18 cellular contexts compared by ENCODE assay signal in the genomic region with DNA sequence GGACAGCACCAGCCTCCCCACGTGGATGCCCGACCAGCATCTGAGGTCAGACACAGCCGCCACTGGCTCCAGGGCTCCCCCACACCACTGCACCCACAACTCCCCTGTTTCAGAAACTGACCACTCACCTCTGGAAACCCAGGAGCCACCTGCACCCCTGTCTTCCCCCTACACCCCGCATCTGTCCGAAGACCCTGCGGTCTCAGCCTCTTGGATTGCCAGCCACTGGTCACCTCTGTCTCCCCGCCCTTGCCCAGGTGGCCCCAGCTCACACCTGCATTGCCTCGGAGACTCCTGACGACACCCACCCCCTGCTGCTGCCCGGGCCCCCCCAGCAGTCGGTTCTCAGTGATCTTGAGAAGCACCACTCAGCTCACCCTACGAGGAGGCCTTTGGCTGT.
"Had no signal": no experiment of that assay in that cellular context is flagged by ENCODE, and none has a peak within 500 bp of the region (broad histone marks: within the 10 kb centered on the region; RNA-seq: fewer than 3 reads in every experiment).

No MANE protein-coding gene starts in this region.

- H3K27me3 Mint-ChIP-seq: activated CD4-positive, alpha-beta memory T cell treated with anti-CD3 and anti-CD28 coated beads for 36 hours; activated naive CD8-positive, alpha-beta T cell treated with anti-CD3 and anti-CD28 coated beads, Interleukin-2, amount 50 U/mL, for 24 hours; naive thymus-derived CD4-positive, alpha-beta T cell had no signal

- H3K9me3 Mint-ChIP-seq: activated CD4-positive, alpha-beta memory T cell treated with anti-CD3 and anti-CD28 coated beads for 36 hours; activated naive CD8-positive, alpha-beta T cell treated with anti-CD3 and anti-CD28 coated beads, Interleukin-2, amount 50 U/mL, for 24 hours; activated T-helper 1 cell treated with anti-CD3 and anti-CD28 coated beads, Interleukin-12 subunit alpha, Interleukin-12 subunit beta, Interleukin-2, Interleukin-4 antibody, amounts not matched to agents 30 ng/mL and 10 ng/mL and 1 ng/mL, durations not matched to agents 14 hours and 24 hours and 36 hours; naive thymus-derived CD4-positive, alpha-beta T cell had no signal

- H3K36me3 Mint-ChIP-seq: activated CD4-positive, alpha-beta memory T cell treated with anti-CD3 and anti-CD28 coated beads for 36 hours had no signal

- H3K4me3 ChIP-seq: cardiac muscle cell, prostate gland, sigmoid colon, SK-N-MC had no signal

- H3K27me3 ChIP-seq: cardiac muscle cell, sigmoid colon had no signal

- H3K27ac ChIP-seq: cardiac muscle cell, epithelial cell of prostate, prostate gland, sigmoid colon, SK-N-MC, VCaP had no signal

- H3K4me3 Mint-ChIP-seq: activated CD4-positive, alpha-beta memory T cell treated with anti-CD3 and anti-CD28 coated beads for 36 hours; activated naive CD8-positive, alpha-beta T cell treated with anti-CD3 and anti-CD28 coated beads, Interleukin-2, amount 50 U/mL, for 24 hours; activated T-helper 1 cell treated with anti-CD3 and anti-CD28 coated beads, Interleukin-12 subunit alpha, Interleukin-12 subunit beta, Interleukin-2, Interleukin-4 antibody, amounts not matched to agents 30 ng/mL and 10 ng/mL and 1 ng/mL, durations not matched to agents 14 hours and 24 hours and 36 hours had no signal

- H3K27ac Mint-ChIP-seq: activated CD4-positive, alpha-beta memory T cell treated with anti-CD3 and anti-CD28 coated beads for 36 hours; activated naive CD8-positive, alpha-beta T cell treated with anti-CD3 and anti-CD28 coated beads, Interleukin-2, amount 50 U/mL, for 24 hours; activated T-helper 1 cell treated with anti-CD3 and anti-CD28 coated beads, Interleukin-12 subunit alpha, Interleukin-12 subunit beta, Interleukin-2, Interleukin-4 antibody, amounts not matched to agents 30 ng/mL and 10 ng/mL and 1 ng/mL, durations not matched to agents 14 hours and 24 hours and 36 hours had no signal

- DNase-seq: activated CD4-positive, alpha-beta memory T cell treated with anti-CD3 and anti-CD28 coated beads for 36 hours; activated CD8-positive, alpha-beta memory T cell treated with anti-CD3 and anti-CD28 coated beads, Interleukin-2, amount 50 U/mL, for 4 hours; activated naive CD4-positive, alpha-beta T cell treated with Interleukin-2 at 50 U/mL for 16 hours; activated naive CD8-positive, alpha-beta T cell treated with anti-CD3 and anti-CD28 coated beads, Interleukin-2, amount 50 U/mL, for 24 hours; cortex of kidney; effector memory CD4-positive, alpha-beta T cell; hippocampal formation; sigmoid colon; stimulated activated CD4-positive, alpha-beta T cell treated with anti-CD3 and anti-CD28 coated beads, Interleukin-2, amount 100 ng/mL, for 48 hours; T-helper 1 cell; trophoblast cell had no signal
